Comparison of ENCODE assay signal across 19 cellular contexts in the genomic region with DNA sequence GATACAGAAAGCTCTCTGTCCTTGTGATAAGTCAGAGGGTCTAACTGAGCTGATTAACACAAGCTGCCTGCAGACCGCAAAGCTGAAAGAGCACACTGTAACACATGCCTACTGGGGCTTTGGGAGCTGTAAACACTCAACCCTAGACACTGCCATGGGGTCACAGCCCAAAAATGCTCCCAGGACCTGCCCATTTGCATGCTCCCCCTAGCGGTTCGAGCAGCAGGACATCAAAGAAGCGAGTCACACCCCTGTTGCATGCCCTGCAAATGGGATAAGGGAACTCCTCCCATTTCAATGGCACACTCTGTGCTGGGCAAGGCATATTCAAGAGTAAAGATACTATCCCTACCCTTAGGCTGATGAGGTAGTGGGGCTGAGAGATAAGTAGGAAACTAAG. TPM values are rescaled to one million over a fixed set of nuclear protein-coding genes. Genes with fewer than 3 reads are reported as not detected.
A peak's percentile ranks its signal among the peaks of the same experiment; 100 is the strongest.
DNase-seq lines count a peak whose midpoint lies in the region; ATAC-seq and TF ChIP-seq lines count a peak whose summit lies in the region.
"Had no signal": no experiment of that assay in that cellular context is flagged by ENCODE, and none has a peak within 500 bp of the region (broad histone marks: within the 10 kb centered on the region; RNA-seq: fewer than 3 reads in every experiment).

No MANE protein-coding gene starts in this region.

- no peaks in the 10 kb centered on the region for H4K20me1 ChIP-seq in IMR-90 (ENCODE audit: insufficient read depth, low read length)
- no peaks in the 10 kb centered on the region for H4K20me1 ChIP-seq in SU-DHL-6 (ENCODE audit: low read depth, low read length)

- intact Hi-C loops in IMR-90 (cut with micrococcal nuclease), result no loop called here
- intact Hi-C loops in activated T-helper 1 cell treated with anti-CD3 and anti-CD28 coated beads, Interleukin-12 subunit alpha, Interleukin-12 subunit beta, Interleukin-2, Interleukin-4 antibody, amounts not matched to agents 30 ng/mL and 10 ng/mL and 1 ng/mL, durations not matched to agents 14 hours and 24 hours and 36 hours (cut with micrococcal nuclease), result no loop called here

- CTCF ChIA-PET in IMR-90 (lab: Yijun Ruan, JAX), result no interaction called here

- no peaks in the 10 kb centered on the region for H3K9me1 ChIP-seq in IMR-90 (ENCODE audit: insufficient read depth, low read length)

- no peaks in the 10 kb centered on the region for H3F3A ChIP-seq in SU-DHL-6 (ENCODE audit: insufficient read depth)

- in situ Hi-C loops in IMR-90 (cut with MboI; ENCODE audit: low sequenced_read_pairs), result no loop called here

- no peaks in the 10 kb centered on the region for H3K4me1 Mint-ChIP-seq in activated T-helper 1 cell treated with anti-CD3 and anti-CD28 coated beads, Interleukin-12 subunit alpha, Interleukin-12 subunit beta, Interleukin-2, Interleukin-4 antibody, amounts not matched to agents 30 ng/mL and 10 ng/mL and 1 ng/mL, durations not matched to agents 14 hours and 24 hours and 36 hours (ENCODE audit: low read depth)

- no peak overlapping the region for H2AK5ac ChIP-seq in IMR-90 (ENCODE audit: low read depth, low read length)

- H3K27me3 Mint-ChIP-seq in activated T-helper 1 cell treated with anti-CD3 and anti-CD28 coated beads, Interleukin-12 subunit alpha, Interleukin-12 subunit beta, Interleukin-2, Interleukin-4 antibody, amounts not matched to agents 30 ng/mL and 10 ng/mL and 1 ng/mL, durations not matched to agents 14 hours and 24 hours and 36 hours (ENCODE audit: insufficient read depth), result no peaks in the 10 kb centered on the region

- no peak overlapping the region for H2BK20ac ChIP-seq in IMR-90 (ENCODE audit: low read depth, low read length)

- TF ChIP-seq POLR2A in IMR-90 (IDR thresholded peaks at IDR 0.05; ENCODE audit: low read depth, low read length), result no peak

- H2AFZ ChIP-seq in IMR-90 (replicated peaks; ENCODE audit: low read length, poor library complexity), result no peak overlapping the region
- no peak overlapping the region for H2AFZ ChIP-seq in SU-DHL-6 (ENCODE audit: low read depth, low read length, severe bottlenecking)

- H3K4me1 ChIP-seq in IMR-90 (ENCODE audit: control insufficient read depth, insufficient read depth, low read length), result no peaks in the 10 kb centered on the region
- H3K4me1 ChIP-seq: heart right ventricle, spleen, upper lobe of left lung had no signal

- H2BK5ac ChIP-seq in IMR-90 (ENCODE audit: low read depth, low read length, poor library complexity, severe bottlenecking), result no peak overlapping the region

- no peak overlapping the region for H3K14ac ChIP-seq in IMR-90 (replicated peaks; ENCODE audit: low read depth, low read length)

- H3K27ac Mint-ChIP-seq in activated T-helper 1 cell treated with anti-CD3 and anti-CD28 coated beads, Interleukin-12 subunit alpha, Interleukin-12 subunit beta, Interleukin-2, Interleukin-4 antibody, amounts not matched to agents 30 ng/mL and 10 ng/mL and 1 ng/mL, durations not matched to agents 14 hours and 24 hours and 36 hours, result no peak overlapping the region

- BruUV-seq in IMR-90 (replicated peaks; lab: Mats Ljungman, UMichigan), result no TSS peak

- H3K27ac ChIP-seq in IMR-90 (ENCODE audit: insufficient read depth, low read length) (no peak overlapping the region), SU-DHL-6 (ENCODE audit: low read depth, low read length) (no peak overlapping the region)
- H3K27ac ChIP-seq: heart right ventricle, spleen, upper lobe of left lung had no signal

- H2BK15ac ChIP-seq in IMR-90 (ENCODE audit: low read depth, low read length), result no peak overlapping the region

- H3K4me3 ChIP-seq in IMR-90 (ENCODE audit: insufficient read depth, low read depth, low read length), result no peak overlapping the region
- H3K4me3 ChIP-seq in SU-DHL-6 (ENCODE audit: insufficient read depth, low read length, poor library complexity, severe bottlenecking), result no peak overlapping the region
- H3K4me3 ChIP-seq: heart right ventricle, lung, spleen, upper lobe of left lung had no signal

- TF ChIP-seq RAD21 in IMR-90 (IDR thresholded peaks at IDR 0.05; ENCODE audit: low read length), result no peak

- no peak overlapping the region for H3K18ac ChIP-seq in IMR-90 (ENCODE audit: low read depth, low read length)

- no peak overlapping the region for H3K56ac ChIP-seq in IMR-90 (ENCODE audit: extremely low read depth, insufficient read depth, low read length)

- no peak overlapping the region for H3K4me2 ChIP-seq in IMR-90 (ENCODE audit: low read depth, low read length)
- no peak overlapping the region for H3K4me2 ChIP-seq in SU-DHL-6 (ENCODE audit: low read depth, low read length, poor library complexity, severe bottlenecking)

- no peak overlapping the region for H3K4me3 Mint-ChIP-seq in activated T-helper 1 cell treated with anti-CD3 and anti-CD28 coated beads, Interleukin-12 subunit alpha, Interleukin-12 subunit beta, Interleukin-2, Interleukin-4 antibody, amounts not matched to agents 30 ng/mL and 10 ng/mL and 1 ng/mL, durations not matched to agents 14 hours and 24 hours and 36 hours
- H3K4me3 Mint-ChIP-seq: activated T-cell treated with anti-CD3 and anti-CD28 coated beads, Interleukin-2, amount 50 U/mL, for 4 hours had no signal

- H3K23ac ChIP-seq in IMR-90 (ENCODE audit: low read depth, low read length), result no peak overlapping the region

- H4K5ac ChIP-seq in IMR-90 (ENCODE audit: low read depth, low read length), result no peak overlapping the region

- DNase-seq in NCI-H82 (lab: John Stamatoyannopoulos, UW) (peak; percentile 20), NCI-H82 treated with DMSO at 0.1 percent for 48 hours (lab: John Stamatoyannopoulos, UW; ENCODE audit: unreplicated experiment) (no peak), IMR-90 (no peak), myocyte (ENCODE audit: low read depth) (peak; percentile 5), OCI-M2 (lab: John Stamatoyannopoulos, UW; ENCODE audit: unreplicated experiment) (no peak)
- no peak for DNase-seq in activated T-helper 1 cell treated with anti-CD3 and anti-CD28 coated beads, Interleukin-12 subunit alpha, Interleukin-12 subunit beta, Interleukin-2, Interleukin-4 antibody, amounts not matched to agents 30 ng/mL and 10 ng/mL and 1 ng/mL, durations not matched to agents 14 hours and 24 hours and 36 hours (ENCODE audit: low spot score)
- DNase-seq: ACHN; activated T-cell treated with anti-CD3 and anti-CD28 coated beads, Interleukin-2, amount 50 U/mL, for 4 hours; aorta; DND-41; effector CD8-positive, alpha-beta T cell; heart right ventricle; NCI-H1694; nucleus accumbens; spleen; upper lobe of left lung had no signal

- H2AK9ac ChIP-seq in IMR-90 (replicated peaks; ENCODE audit: low read depth, low read length, poor library complexity), result no peak overlapping the region

- H3K27me3 ChIP-seq in IMR-90 (ENCODE audit: control insufficient read depth, insufficient read depth, low read length) (no peaks in the 10 kb centered on the region), SU-DHL-6 (ENCODE audit: low read length) (no peaks in the 10 kb centered on the region)
- H3K27me3 ChIP-seq: upper lobe of left lung had no signal

- H3K36me3 ChIP-seq in IMR-90 (ENCODE audit: control insufficient read depth, insufficient read depth, low read length) (no peaks in the 10 kb centered on the region), SU-DHL-6 (ENCODE audit: low read length) (no peaks in the 10 kb centered on the region)
- H3K36me3 ChIP-seq: heart right ventricle, spleen, upper lobe of left lung had no signal

- no peaks in the 10 kb centered on the region for H3K9me3 Mint-ChIP-seq in activated T-helper 1 cell treated with anti-CD3 and anti-CD28 coated beads, Interleukin-12 subunit alpha, Interleukin-12 subunit beta, Interleukin-2, Interleukin-4 antibody, amounts not matched to agents 30 ng/mL and 10 ng/mL and 1 ng/mL, durations not matched to agents 14 hours and 24 hours and 36 hours

- H3K9me2 ChIP-seq in SU-DHL-6 (replicated peaks; ENCODE audit: insufficient read depth, low read length), result no peaks in the 10 kb centered on the region

- H4K8ac ChIP-seq in IMR-90 (ENCODE audit: low read depth in 2 of 2, low read length in 2 of 2), result no peak overlapping the region

- H3K9ac ChIP-seq in IMR-90 (ENCODE audit: low read depth, low read length), result no peak overlapping the region
- no peak overlapping the region for H3K9ac ChIP-seq in SU-DHL-6 (ENCODE audit: low read length)

- H3K4ac ChIP-seq in IMR-90 (ENCODE audit: low read depth, low read length), result no peak overlapping the region

- dilution Hi-C loops in IMR-90 (cut with HindIII; ENCODE audit: low sequenced_read_pairs, unreplicated experiment), result no loop called here

- peaks cover 4% of the 10 kb centered on the region; the same call in 1 of the 2 replicates for H3K9me3 ChIP-seq in IMR-90 (ENCODE audit: control insufficient read depth, insufficient read depth, low read length)
- H3K9me3 ChIP-seq in SU-DHL-6 (ENCODE audit: insufficient read depth, low read length), result no peaks in the 10 kb centered on the region
- H3K9me3 ChIP-seq: upper lobe of left lung had no signal

- ATAC-seq in IMR-90 (ENCODE audit: low read depth), result no peak
- ATAC-seq in GM21515 (IDR thresholded peaks at IDR 0.05; ENCODE audit: unreplicated experiment), result no peak
- ATAC-seq: activated T-cell treated with anti-CD3 and anti-CD28 coated beads, Interleukin-2, amount 50 U/mL, for 4 hours; heart right ventricle had no signal

- H2BK120ac ChIP-seq in IMR-90 (ENCODE audit: low read depth, low read length), result no peak overlapping the region

- no peaks in the 10 kb centered on the region for H3K79me2 ChIP-seq in SU-DHL-6 (ENCODE audit: insufficient read depth, low read length)

- POLR2A ChIA-PET in IMR-90 (lab: Charles Lee; ENCODE audit: unreplicated experiment), result no interaction called here

- H3K79me1 ChIP-seq in IMR-90 (ENCODE audit: low read depth in 1 of 2, low read length in 2 of 2), result no peaks in the 10 kb centered on the region

- no peak overlapping the region for H4K91ac ChIP-seq in IMR-90 (ENCODE audit: insufficient read depth, low read depth, low read length)

- peak; percentile 7; the same call in 1 of the 2 replicates for TF ChIP-seq CTCF in IMR-90 (conservative IDR thresholded peaks at IDR 0.05; ENCODE audit: low read depth, low read length)
- TF ChIP-seq CTCF in SU-DHL-6 (IDR thresholded peaks at IDR 0.05; ENCODE audit: insufficient read depth, low read length, poor library complexity, severe bottlenecking), result peak; percentile 26

- no CpG with 5 or more reads among the region's 4 CpGs for WGBS in IMR-90 (ENCODE audit: extremely low coverage in 2 of 2, insufficient read length in 1 of 2), 2 experiments

- H3K36me3 Mint-ChIP-seq in activated T-helper 1 cell treated with anti-CD3 and anti-CD28 coated beads, Interleukin-12 subunit alpha, Interleukin-12 subunit beta, Interleukin-2, Interleukin-4 antibody, amounts not matched to agents 30 ng/mL and 10 ng/mL and 1 ng/mL, durations not matched to agents 14 hours and 24 hours and 36 hours (ENCODE audit: low read depth), result no peaks in the 10 kb centered on the region

RNA-seq across cellular contexts. Expression of a gene that starts 22.8 kb away (rescaled TPM):
- total RNA-seq in IMR-90 (2012; rRNA removed), result not detected in 2 replicates
- not detected in 2 replicates for polyA plus RNA-seq in IMR-90 (2012; rRNA removed)
- not detected in 2 replicates for polyA plus RNA-seq in IMR-90 (2012; cell fraction: cytosol; rRNA removed)
- polyA plus RNA-seq in IMR-90 (2012; cell fraction: nucleus; rRNA removed; ENCODE audit: low replicate concordance), result not detected in 2 replicates
- total RNA-seq in myocyte, result not detected in 2 replicates
- polyA plus RNA-seq in myocyte (2012), result not detected
- not detected in 2 replicates for total RNA-seq in activated T-helper 1 cell treated with anti-CD3 and anti-CD28 coated beads, Interleukin-12 subunit alpha, Interleukin-12 subunit beta, Interleukin-2, Interleukin-4 antibody, amounts not matched to agents 30 ng/mL and 10 ng/mL and 1 ng/mL, durations not matched to agents 14 hours and 24 hours and 36 hours
- total RNA-seq: activated T-cell treated with anti-CD3 and anti-CD28 coated beads, Interleukin-2, amount 50 U/mL, for 4 hours; aorta; heart right ventricle; lung; spleen; upper lobe of left lung had no signal
- polyA plus RNA-seq: aorta, heart right ventricle, lung, spleen had no signal

RNA-seq across cellular contexts. Expression of a gene that starts 29.5 kb away (rescaled TPM):
- total RNA-seq in IMR-90 (2012; rRNA removed), result not detected in 2 replicates
- not detected in 2 replicates for polyA plus RNA-seq in IMR-90 (2012; rRNA removed)
- polyA plus RNA-seq in IMR-90 (2012; cell fraction: cytosol; rRNA removed), result not detected in 2 replicates
- polyA plus RNA-seq in IMR-90 (2012; cell fraction: nucleus; rRNA removed; ENCODE audit: low replicate concordance), result not detected in 2 replicates
- not detected in 2 replicates for total RNA-seq in myocyte
- polyA plus RNA-seq in myocyte (2012), result not detected
- not detected in 2 replicates for total RNA-seq in activated T-helper 1 cell treated with anti-CD3 and anti-CD28 coated beads, Interleukin-12 subunit alpha, Interleukin-12 subunit beta, Interleukin-2, Interleukin-4 antibody, amounts not matched to agents 30 ng/mL and 10 ng/mL and 1 ng/mL, durations not matched to agents 14 hours and 24 hours and 36 hours
- total RNA-seq: activated T-cell treated with anti-CD3 and anti-CD28 coated beads, Interleukin-2, amount 50 U/mL, for 4 hours; aorta; heart right ventricle; lung; spleen; upper lobe of left lung had no signal
- polyA plus RNA-seq: lung had no signal

RNA-seq across cellular contexts. Expression of a gene that starts 33.2 kb away (rescaled TPM):
- total RNA-seq in IMR-90 (2012; rRNA removed) (not detected in 2 replicates), myocyte (not detected in 2 replicates)
- polyA plus RNA-seq in IMR-90 (2012; rRNA removed), result not detected in 2 replicates
- not detected in 2 replicates for polyA plus RNA-seq in IMR-90 (2012; cell fraction: cytosol; rRNA removed)
- not detected in 2 replicates for polyA plus RNA-seq in IMR-90 (2012; cell fraction: nucleus; rRNA removed; ENCODE audit: low replicate concordance)
- polyA plus RNA-seq in myocyte (2012), result not detected
- total RNA-seq in activated T-helper 1 cell treated with anti-CD3 and anti-CD28 coated beads, Interleukin-12 subunit alpha, Interleukin-12 subunit beta, Interleukin-2, Interleukin-4 antibody, amounts not matched to agents 30 ng/mL and 10 ng/mL and 1 ng/mL, durations not matched to agents 14 hours and 24 hours and 36 hours, result not detected in 2 replicates
- total RNA-seq: activated T-cell treated with anti-CD3 and anti-CD28 coated beads, Interleukin-2, amount 50 U/mL, for 4 hours; aorta; heart right ventricle; lung; spleen; upper lobe of left lung had no signal
- polyA plus RNA-seq: spleen had no signal

RNA-seq across cellular contexts. Expression of a gene that starts 36.5 kb away (rescaled TPM):
- total RNA-seq in IMR-90 (2012; rRNA removed), result not detected in 2 replicates
- polyA plus RNA-seq in IMR-90 (2012; rRNA removed), result not detected in 2 replicates
- not detected in 2 replicates for polyA plus RNA-seq in IMR-90 (2012; cell fraction: cytosol; rRNA removed)
- not detected in 2 replicates for polyA plus RNA-seq in IMR-90 (2012; cell fraction: nucleus; rRNA removed; ENCODE audit: low replicate concordance)
- not detected in 2 replicates for total RNA-seq in myocyte
- not detected for polyA plus RNA-seq in myocyte (2012)
- not detected in 2 replicates for total RNA-seq in activated T-helper 1 cell treated with anti-CD3 and anti-CD28 coated beads, Interleukin-12 subunit alpha, Interleukin-12 subunit beta, Interleukin-2, Interleukin-4 antibody, amounts not matched to agents 30 ng/mL and 10 ng/mL and 1 ng/mL, durations not matched to agents 14 hours and 24 hours and 36 hours
- total RNA-seq: activated T-cell treated with anti-CD3 and anti-CD28 coated beads, Interleukin-2, amount 50 U/mL, for 4 hours; aorta; heart right ventricle; lung; spleen; upper lobe of left lung had no signal
- polyA plus RNA-seq: aorta, heart right ventricle, lung had no signal

RNA-seq across cellular contexts. Expression of a gene that starts 56.2 kb away (rescaled TPM):
- total RNA-seq in IMR-90 (2012; rRNA removed), result not detected in 2 replicates
- polyA plus RNA-seq in IMR-90 (2012; rRNA removed), result not detected in 2 replicates
- polyA plus RNA-seq in IMR-90 (2012; cell fraction: cytosol; rRNA removed), result not detected in 2 replicates
- not detected in 2 replicates for polyA plus RNA-seq in IMR-90 (2012; cell fraction: nucleus; rRNA removed; ENCODE audit: low replicate concordance)
- total RNA-seq in myocyte, result not detected in 2 replicates
- polyA plus RNA-seq in myocyte (2012), result not detected
- not detected in 2 replicates for total RNA-seq in activated T-helper 1 cell treated with anti-CD3 and anti-CD28 coated beads, Interleukin-12 subunit alpha, Interleukin-12 subunit beta, Interleukin-2, Interleukin-4 antibody, amounts not matched to agents 30 ng/mL and 10 ng/mL and 1 ng/mL, durations not matched to agents 14 hours and 24 hours and 36 hours
- total RNA-seq: activated T-cell treated with anti-CD3 and anti-CD28 coated beads, Interleukin-2, amount 50 U/mL, for 4 hours; aorta; heart right ventricle; lung; spleen; upper lobe of left lung had no signal
- polyA plus RNA-seq: aorta, heart right ventricle, lung, spleen had no signal

Comparison
In these comparisons a context has a peak if more than half of its experiments do, and no peak if none do; other contexts are left out.
1. DNase-seq: peak in NCI-H82 (single experiment) and myocyte (single experiment); none in NCI-H82 treated with DMSO at 0.1 percent for 48 hours (single experiment), IMR-90 (single experiment), OCI-M2 (single experiment) and activated T-helper 1 cell treated with anti-CD3 and anti-CD28 coated beads, Interleukin-12 subunit alpha, Interleukin-12 subunit beta, Interleukin-2, Interleukin-4 antibody, amounts not matched to agents 30 ng/mL and 10 ng/mL and 1 ng/mL, durations not matched to agents 14 hours and 24 hours and 36 hours (single experiment).